ENCODE assay signal across 19 cellular contexts in genomic region chr1:1748686-1749321, GRCh38. TPM values are rescaled to one million over a fixed set of nuclear protein-coding genes. Genes with fewer than 3 reads are reported as not detected.
DNase-seq lines count a peak whose midpoint lies in the region; ATAC-seq and TF ChIP-seq lines count a peak whose summit lies in the region.
"Had no signal": no experiment of that assay in that cellular context is flagged by ENCODE, and none has a peak within 500 bp of the region (broad histone marks: within the 10 kb centered on the region; RNA-seq: fewer than 3 reads in every experiment).

No MANE protein-coding gene starts in this region.

- peaks cover 0 to 9% (median 3%) of the 10 kb centered on the region in 4 donors for H3K4me1 Mint-ChIP-seq in CD4-positive, alpha-beta memory T cell
- H3K4me1 Mint-ChIP-seq in brain (peaks cover 4% of the 10 kb centered on the region), neural crest cell (peaks cover 8% of the 10 kb centered on the region)

- no peak for DNase-seq in CD4-positive, alpha-beta memory T cell
- DNase-seq in HAP-1 (ENCODE audit: low spot score in 2 of 2) (peak; percentile 54 to 81), neural crest cell (ENCODE audit: low read depth, low spot score) (no peak)
- no peak for DNase-seq in NK-92 treated with Interleukin-12 subunit alpha and Interleukin-12 subunit beta, amount 100 ng/mL, for 24 hours (lab: John Stamatoyannopoulos, UW)
- no peak for DNase-seq in activated CD4-positive, CD25-positive, alpha-beta regulatory T cell (lab: John Stamatoyannopoulos, UW)
- DNase-seq: activated CD8-positive, alpha-beta memory T cell treated with anti-CD3 and anti-CD28 coated beads, Interleukin-2, amount 50 U/mL, for 4 hours; Caco-2; GF-D8; hypothalamus; left ventricle myocardium superior; naive thymus-derived CD4-positive, alpha-beta T cell; NCI-H2081; SJCRH30; stimulated activated naive CD4-positive, alpha-beta T cell had no signal

- TF ChIP-seq CTCF in brain (conservative IDR thresholded peaks at IDR 0.05) (no peak), neural crest cell (conservative IDR thresholded peaks at IDR 0.05) (no peak)

- H3K4me3 Mint-ChIP-seq in CD4-positive, alpha-beta memory T cell, result peak overlapping the region in 5 of 8 donors; percentile 22 to 45 (median 35)
- H3K4me3 Mint-ChIP-seq in brain (peak overlapping the region; percentile 31 to 58 (median 48)), neural crest cell (peak overlapping the region; percentile 67)

- no peaks in the 10 kb centered on the region for H3K27me3 ChIP-seq in CD4-positive, alpha-beta memory T cell (ENCODE audit: insufficient read depth, low read length)
- no peaks in the 10 kb centered on the region for H3K27me3 ChIP-seq in HAP-1 (ENCODE audit: low read depth)
- H3K27me3 ChIP-seq: esophagus muscularis mucosa, SJCRH30 had no signal

- in situ Hi-C loops in HAP-1 (cut with MboI; ENCODE audit: low sequenced_read_pairs), result loop anchor here (10.0 kb wide), 1 partner anchor 64 kb away; no protein-coding TSS in a partner anchor

- intact Hi-C loops in CD4-positive, alpha-beta memory T cell (cut with micrococcal nuclease), result loop anchor here (10.0 kb wide), 1 partner anchor 54 kb away; the partner anchor contains the start of gene SLC35E2B

- H3K4me1 ChIP-seq in CD4-positive, alpha-beta memory T cell (ENCODE audit: insufficient read depth, low read length), result peaks cover 4% of the 10 kb centered on the region
- peaks cover 6% of the 10 kb centered on the region for H3K4me1 ChIP-seq in HAP-1
- H3K4me1 ChIP-seq: Caco-2, esophagus muscularis mucosa, SJCRH30 had no signal

- peaks cover 5% of the 10 kb centered on the region for H3K36me3 ChIP-seq in CD4-positive, alpha-beta memory T cell (ENCODE audit: insufficient read depth, low read length)
- H3K36me3 ChIP-seq in HAP-1 (replicated peaks), result peaks cover 15% of the 10 kb centered on the region

- CTCF ChIA-PET in CD4-positive, alpha-beta memory T cell (lab: Charles Lee; ENCODE audit: partially characterized antibody), result interaction anchor here (1.4 kb wide), 1 partner anchor 157 kb away, joined by 4 read pairs; no protein-coding TSS in a partner anchor

- ATAC-seq in HG02571 (IDR thresholded peaks at IDR 0.05; ENCODE audit: unreplicated experiment), result no peak
- ATAC-seq: HCT116; left ventricle myocardium superior; naive thymus-derived CD4-positive, alpha-beta T cell had no signal

- H3K4me3 ChIP-seq in CD4-positive, alpha-beta memory T cell (ENCODE audit: low read length in 2 of 2), result no peak overlapping the region
- no peak overlapping the region for H3K4me3 ChIP-seq in HAP-1
- H3K4me3 ChIP-seq: esophagus muscularis mucosa, SJCRH30 had no signal

- H3K9me3 ChIP-seq in CD4-positive, alpha-beta memory T cell (ENCODE audit: control insufficient read depth in 1 of 2, low read length in 2 of 2), result no peaks in the 10 kb centered on the region
- no peaks in the 10 kb centered on the region for H3K9me3 ChIP-seq in HAP-1
- H3K9me3 ChIP-seq: Caco-2, esophagus muscularis mucosa, SJCRH30 had no signal

- POLR2A ChIA-PET in CD4-positive, alpha-beta memory T cell (lab: Charles Lee; ENCODE audit: partially characterized antibody), result no interaction called here

- H3K27ac Mint-ChIP-seq in CD4-positive, alpha-beta memory T cell, result peak overlapping the region in 6 of 7 donors; percentile 20 to 68 (median 58)
- H3K27ac Mint-ChIP-seq in brain, result peak overlapping the region; percentile 7 to 76 (median 42)
- H3K27ac Mint-ChIP-seq in neural crest cell (ENCODE audit: unreplicated experiment), result no peak overlapping the region

- no peak overlapping the region for H3K27ac ChIP-seq in CD4-positive, alpha-beta memory T cell (ENCODE audit: low read depth, low read length)
- H3K27ac ChIP-seq: esophagus muscularis mucosa, SJCRH30, VCaP had no signal

- no peaks in the 10 kb centered on the region for H3K27me3 Mint-ChIP-seq in CD4-positive, alpha-beta memory T cell
- H3K27me3 Mint-ChIP-seq in brain, result no peaks in the 10 kb centered on the region
- H3K27me3 Mint-ChIP-seq in neural crest cell (ENCODE audit: low read depth), result no peaks in the 10 kb centered on the region
- H3K27me3 Mint-ChIP-seq: naive thymus-derived CD4-positive, alpha-beta T cell had no signal

- H3K36me3 Mint-ChIP-seq in CD4-positive, alpha-beta memory T cell, result peaks cover 0 to 3% of the 10 kb centered on the region in 2 donors
- H3K36me3 Mint-ChIP-seq in brain (peaks cover 2% of the 10 kb centered on the region), neural crest cell (ENCODE audit: low read depth) (no peaks in the 10 kb centered on the region)

- H3K9me3 Mint-ChIP-seq in CD4-positive, alpha-beta memory T cell, result no peaks in the 10 kb centered on the region
- no peaks in the 10 kb centered on the region for H3K9me3 Mint-ChIP-seq in brain
- no peaks in the 10 kb centered on the region for H3K9me3 Mint-ChIP-seq in neural crest cell
- H3K9me3 Mint-ChIP-seq: naive thymus-derived CD4-positive, alpha-beta T cell had no signal

RNA-seq across cellular contexts. Expression of gene CDK11A, which starts 24.6 kb away (rescaled TPM):
- 100 to 1,000 TPM; 148 to 162 TPM for total RNA-seq in CD4-positive, alpha-beta memory T cell
- 10 to 100 TPM in 1 of 2 donors, 1 to 10 TPM in 1; 7.2 to 24.0 TPM for polyA plus RNA-seq in CD4-positive, alpha-beta memory T cell
- polyA plus RNA-seq in brain (ENCODE audit: insufficient read depth, low read depth, low replicate concordance), result 15.5 TPM
- total RNA-seq in neural crest cell, result 47.8 and 48.9 TPM in 2 replicates

RNA-seq across cellular contexts. Expression of gene NADK, which starts 29.5 kb away (rescaled TPM):
- 10 to 100 TPM; 48.9 to 56.0 TPM for total RNA-seq in CD4-positive, alpha-beta memory T cell
- 10 to 100 TPM; 21.0 to 28.1 TPM for polyA plus RNA-seq in CD4-positive, alpha-beta memory T cell
- polyA plus RNA-seq in brain (ENCODE audit: insufficient read depth, low read depth, low replicate concordance), result 27.7 TPM
- total RNA-seq in neural crest cell, result 88.4 and 91.9 TPM in 2 replicates

RNA-seq across cellular contexts. Expression of gene SLC35E2B, which starts 56.2 kb away (rescaled TPM):
- total RNA-seq in CD4-positive, alpha-beta memory T cell, result 100 to 1,000 TPM; 123 to 130 TPM
- polyA plus RNA-seq in CD4-positive, alpha-beta memory T cell, result 10 to 100 TPM; 29.4 to 48.7 TPM
- 30.7 TPM for polyA plus RNA-seq in brain (ENCODE audit: insufficient read depth, low read depth, low replicate concordance)
- total RNA-seq in neural crest cell, result 96.3 and 99.0 TPM in 2 replicates

Comparison
In these comparisons a context has a peak if more than half of its experiments do, and no peak if none do; other contexts are left out.
1. DNase-seq: peak in HAP-1 (2 of 2); none in CD4-positive, alpha-beta memory T cell (0 of 5), neural crest cell (single experiment), NK-92 treated with Interleukin-12 subunit alpha and Interleukin-12 subunit beta, amount 100 ng/mL, for 24 hours (single experiment) and activated CD4-positive, CD25-positive, alpha-beta regulatory T cell (0 of 4).
2. Peak in every context shown above with its lines, with median percentiles within 50 percentile points of each other: H3K4me3 Mint-ChIP-seq.